1 cellular context compared by ENCODE assay signal in genomic region chr4:38782452-38783108, GRCh38.
TF ChIP-seq lines count a peak whose summit lies in the region.

TLR10 (minus strand) TSS chr4:38782990; CDS start chr4:38775590, 7,400 bp downstream.

TF ChIP-seq in K562, 482 proteins besides CTCF, POLR2A, EP300 and RAD21 (continued from another document):
- TF ChIP-seq ZBTB5 (IDR thresholded peaks at IDR 0.05) (no peak), ZNF583 (CRISPR knock-in tag; IDR thresholded peaks at IDR 0.05) (no peak), U2AF1 (optimal IDR thresholded peaks at IDR 0.05; ENCODE audit: low read depth, low read length) (no peak)
- TF ChIP-seq, protein P1, sequence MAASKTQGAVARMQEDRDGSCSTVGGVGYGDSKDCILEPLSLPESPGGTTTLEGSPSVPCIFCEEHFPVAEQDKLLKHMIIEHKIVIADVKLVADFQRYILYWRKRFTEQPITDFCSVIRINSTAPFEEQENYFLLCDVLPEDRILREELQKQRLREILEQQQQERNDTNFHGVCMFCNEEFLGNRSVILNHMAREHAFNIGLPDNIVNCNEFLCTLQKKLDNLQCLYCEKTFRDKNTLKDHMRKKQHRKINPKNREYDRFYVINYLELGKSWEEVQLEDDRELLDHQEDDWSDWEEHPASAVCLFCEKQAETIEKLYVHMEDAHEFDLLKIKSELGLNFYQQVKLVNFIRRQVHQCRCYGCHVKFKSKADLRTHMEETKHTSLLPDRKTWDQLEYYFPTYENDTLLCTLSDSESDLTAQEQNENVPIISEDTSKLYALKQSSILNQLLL (CRISPR knock-in tag; IDR thresholded peaks at IDR 0.05; ENCODE audit: borderline replicate concordance) = no peak
